19 cellular contexts compared by ENCODE assay signal in the genomic region with DNA sequence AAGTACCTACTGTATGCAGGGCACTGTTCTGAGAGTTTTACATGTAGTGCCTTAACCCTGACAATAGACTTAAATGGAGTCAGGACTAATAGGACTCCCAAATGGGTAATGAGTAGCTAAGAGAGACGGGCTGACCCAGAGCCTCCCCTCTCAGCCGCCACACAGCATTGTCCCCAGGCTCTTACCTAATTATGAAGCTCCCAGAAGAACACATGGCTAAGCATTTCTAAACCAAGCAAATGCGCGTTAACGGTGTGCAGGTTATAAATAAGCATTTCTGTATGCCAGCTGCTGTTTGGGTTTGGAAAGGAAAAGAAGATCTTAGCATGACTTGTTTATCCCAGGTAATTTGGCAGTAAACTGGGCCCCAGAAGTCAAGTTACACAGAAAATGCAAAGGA.
"Had no signal": no experiment of that assay in that cellular context is flagged by ENCODE, and none has a peak within 500 bp of the region (broad histone marks: within the 10 kb centered on the region; RNA-seq: fewer than 3 reads in every experiment).

No MANE protein-coding gene starts in this region.

- H3K4me3 ChIP-seq: cardiac muscle cell, mucosa of descending colon, thyroid gland had no signal

- H3K36me3 Mint-ChIP-seq: activated CD8-positive, alpha-beta memory T cell treated with anti-CD3 and anti-CD28 coated beads, Interleukin-2, amount 10 ng/mL, durations not matched to agents 7 days and 5 days; activated naive CD4-positive, alpha-beta T cell treated with anti-CD3 and anti-CD28 coated beads, Interleukin-2, amount 10 ng/mL, durations not matched to agents 7 days and 5 days had no signal

- H3K4me3 Mint-ChIP-seq: activated CD8-positive, alpha-beta memory T cell treated with anti-CD3 and anti-CD28 coated beads, Interleukin-2, amount 10 ng/mL, durations not matched to agents 7 days and 5 days; activated naive CD4-positive, alpha-beta T cell treated with anti-CD3 and anti-CD28 coated beads, Interleukin-2, amount 10 ng/mL, durations not matched to agents 7 days and 5 days; naive thymus-derived CD8-positive, alpha-beta T cell; stimulated activated naive B cell treated with anti-CD40 and anti-IgM and Interleukin-4, amounts not matched to agents 10 μg/mL and 1 μg/mL and 100 μg/mL, for 72 hours had no signal

- DNase-seq: activated CD4-positive, alpha-beta T cell treated with anti-CD3 and anti-CD28 coated beads, Interleukin-2, amount 50 U/mL, for 4 hours; activated CD4-positive, CD25-positive, alpha-beta regulatory T cell treated with anti-CD3 and anti-CD28 coated beads, Interleukin-2, amount 50 U/mL, for 72 hours; activated CD8-positive, alpha-beta memory T cell treated with anti-CD3 and anti-CD28 coated beads, Interleukin-2, amount 10 ng/mL, durations not matched to agents 7 days and 5 days; activated naive CD4-positive, alpha-beta T cell treated with anti-CD3 and anti-CD28 coated beads, Interleukin-2, amount 10 ng/mL, durations not matched to agents 7 days and 5 days; activated T-cell treated with anti-CD3 and anti-CD28 coated beads, Interleukin-2, amount 50 U/mL, for 1 hour; hippocampal formation; mammary epithelial cell; mucosa of descending colon; naive thymus-derived CD8-positive, alpha-beta T cell; nucleus accumbens; posterior cingulate gyrus; retina; stimulated activated CD4-positive, alpha-beta T cell treated with anti-CD3 and anti-CD28 coated beads, Interleukin-15, amount 100 ng/mL, for 24 hours; stimulated activated CD4-positive, alpha-beta T cell treated with anti-CD3 and anti-CD28 coated beads, Interleukin-4, amount 100 ng/mL, for 1 hour; stimulated activated naive B cell treated with anti-CD40 and anti-IgM and Interleukin-4, amounts not matched to agents 10 μg/mL and 1 μg/mL and 100 μg/mL, for 72 hours; T-helper 9 cell; thyroid gland had no signal

- H3K27me3 Mint-ChIP-seq: activated CD8-positive, alpha-beta memory T cell treated with anti-CD3 and anti-CD28 coated beads, Interleukin-2, amount 10 ng/mL, durations not matched to agents 7 days and 5 days; activated naive CD4-positive, alpha-beta T cell treated with anti-CD3 and anti-CD28 coated beads, Interleukin-2, amount 10 ng/mL, durations not matched to agents 7 days and 5 days; naive thymus-derived CD8-positive, alpha-beta T cell; stimulated activated naive B cell treated with anti-CD40 and anti-IgM and Interleukin-4, amounts not matched to agents 10 μg/mL and 1 μg/mL and 100 μg/mL, for 72 hours had no signal

- H3K9me3 Mint-ChIP-seq: activated naive CD4-positive, alpha-beta T cell treated with anti-CD3 and anti-CD28 coated beads, Interleukin-2, amount 10 ng/mL, durations not matched to agents 7 days and 5 days; activated T-helper 2 cell treated with anti-CD3 and anti-CD28 coated beads, Interferon-gamma antibody, Interleukin-2, Interleukin-4, amounts not matched to agents 10 μg/mL and 5 μg/mL and 100 μg/mL, durations not matched to agents 14 hours and 24 hours and 36 hours; naive thymus-derived CD8-positive, alpha-beta T cell; stimulated activated naive B cell treated with anti-CD40 and anti-IgM and Interleukin-4, amounts not matched to agents 10 μg/mL and 1 μg/mL and 100 μg/mL, for 72 hours had no signal

- H3K4me1 Mint-ChIP-seq: activated CD8-positive, alpha-beta memory T cell treated with anti-CD3 and anti-CD28 coated beads, Interleukin-2, amount 10 ng/mL, durations not matched to agents 7 days and 5 days; activated naive CD4-positive, alpha-beta T cell treated with anti-CD3 and anti-CD28 coated beads, Interleukin-2, amount 10 ng/mL, durations not matched to agents 7 days and 5 days had no signal

- H3K27ac ChIP-seq: cardiac muscle cell, thyroid gland had no signal

- H3K27ac Mint-ChIP-seq: activated CD8-positive, alpha-beta memory T cell treated with anti-CD3 and anti-CD28 coated beads, Interleukin-2, amount 10 ng/mL, durations not matched to agents 7 days and 5 days; activated naive CD4-positive, alpha-beta T cell treated with anti-CD3 and anti-CD28 coated beads, Interleukin-2, amount 10 ng/mL, durations not matched to agents 7 days and 5 days; activated T-helper 2 cell treated with anti-CD3 and anti-CD28 coated beads, Interferon-gamma antibody, Interleukin-2, Interleukin-4, amounts not matched to agents 10 μg/mL and 5 μg/mL and 100 μg/mL, durations not matched to agents 14 hours and 24 hours and 36 hours; stimulated activated naive B cell treated with anti-CD40 and anti-IgM and Interleukin-4, amounts not matched to agents 10 μg/mL and 1 μg/mL and 100 μg/mL, for 72 hours had no signal
